8 cellular contexts compared by ENCODE assay signal in genomic region chr17:31548709-31549108, GRCh38.
DNase-seq lines count a peak whose midpoint lies in the region; ATAC-seq and TF ChIP-seq lines count a peak whose summit lies in the region.

No MANE protein-coding gene starts in this region.

- H3K4me1 ChIP-seq in ES-I3 (ENCODE audit: insufficient read depth, low read length) (no peaks in the 10 kb centered on the region), OCI-LY7 (ENCODE audit: insufficient read depth, low read length, poor library complexity, severe bottlenecking) (peaks cover 25% of the 10 kb centered on the region), parathyroid adenoma (no peaks in the 10 kb centered on the region)

- BruUV-seq in OCI-LY7 (replicated peaks; lab: Mats Ljungman, UMichigan), result TSS peak; percentile 82

- no peaks in the 10 kb centered on the region for H3K27me3 ChIP-seq in parathyroid adenoma (ENCODE audit: control insufficient read depth, insufficient read depth, low read length)

- TF ChIP-seq CTCF in OCI-LY7 (conservative IDR thresholded peaks at IDR 0.05; ENCODE audit: low read length), result no peak
- TF ChIP-seq CTCF in epithelial cell of proximal tubule (conservative IDR thresholded peaks at IDR 0.05; ENCODE audit: low read depth, low read length), result no peak
- no peak for TF ChIP-seq CTCF in parathyroid adenoma (IDR thresholded peaks at IDR 0.05)

- peak overlapping the region; percentile 97 for H3K4me3 ChIP-seq in OCI-LY7 (ENCODE audit: low read depth, low read length, poor library complexity, severe bottlenecking)
- H3K4me3 ChIP-seq in epithelial cell of proximal tubule (ENCODE audit: low read depth, low read length), result peak overlapping the region; percentile 93
- H3K4me3 ChIP-seq in parathyroid adenoma (ENCODE audit: low read depth, low read length), result peak overlapping the region; percentile 87

- H3K9me3 ChIP-seq in ES-I3 (ENCODE audit: control insufficient read depth, insufficient read depth, low read length), result no peaks in the 10 kb centered on the region
- no peaks in the 10 kb centered on the region for H3K9me3 ChIP-seq in OCI-LY7 (ENCODE audit: low read length)
- H3K9me3 ChIP-seq in parathyroid adenoma (ENCODE audit: control insufficient read depth, low read length), result no peaks in the 10 kb centered on the region

- no peaks in the 10 kb centered on the region for H4K20me1 ChIP-seq in OCI-LY7 (ENCODE audit: insufficient read depth, low read length)

- DNase-seq in OCI-LY7 (ENCODE audit: low spot score) (no peak), epithelial cell of proximal tubule (ENCODE audit: low read depth) (no peak), COR-L47 (lab: John Stamatoyannopoulos, UW) (no peak)

- ATAC-seq in GM19455 (IDR thresholded peaks at IDR 0.05; ENCODE audit: unreplicated experiment) (no peak), HG03342 (IDR thresholded peaks at IDR 0.05; ENCODE audit: unreplicated experiment) (no peak), HG02678 (IDR thresholded peaks at IDR 0.05; ENCODE audit: unreplicated experiment) (no peak)

- peak overlapping the region; percentile 68 for H3K27ac ChIP-seq in OCI-LY7 (ENCODE audit: low read depth, low read length, poor library complexity, severe bottlenecking)
- H3K27ac ChIP-seq in parathyroid adenoma, result peak overlapping the region; percentile 70

- POLR2A ChIA-PET in OCI-LY7 (lab: Charles Lee), result interaction anchor here (1.8 kb wide), 1 partner anchor 13 kb away, joined by 10 read pairs; no protein-coding TSS in a partner anchor

- H2AFZ ChIP-seq in OCI-LY7 (ENCODE audit: low read length) (peak overlapping the region; percentile 89), parathyroid adenoma (peak overlapping the region; percentile 89)

- H3K36me3 ChIP-seq in ES-I3 (ENCODE audit: insufficient read depth, low read length) (no peaks in the 10 kb centered on the region), OCI-LY7 (ENCODE audit: insufficient read depth, low read length) (no peaks in the 10 kb centered on the region), parathyroid adenoma (ENCODE audit: control insufficient read depth, insufficient read depth, low read length) (no peaks in the 10 kb centered on the region)

- intact Hi-C loops in OCI-LY7 (cut with micrococcal nuclease; ENCODE audit: unreplicated experiment), result loop anchor here (1.0 kb wide), 1 partner anchor 10 kb away; no protein-coding TSS in a partner anchor

- H3K9me2 ChIP-seq in OCI-LY7 (ENCODE audit: insufficient read depth, low read length), result no peaks in the 10 kb centered on the region

- CTCF ChIA-PET in OCI-LY7 (lab: Charles Lee; ENCODE audit: unreplicated experiment), result no interaction called here

- H3K4me2 ChIP-seq in OCI-LY7 (ENCODE audit: low read length) (peak overlapping the region; percentile 97), parathyroid adenoma (ENCODE audit: low read length) (peak overlapping the region; percentile 97)

- H3K9ac ChIP-seq in ES-I3 (ENCODE audit: low read depth, low read length) (peak overlapping the region; percentile 81), parathyroid adenoma (no peak overlapping the region)

- H3K79me2 ChIP-seq in OCI-LY7 (ENCODE audit: insufficient read depth, low read depth, low read length) (no peaks in the 10 kb centered on the region), parathyroid adenoma (no peaks in the 10 kb centered on the region)
